In genomic region chr12:6370994-6371754, GRCh38 we compare ENCODE assay signal across 1 cellular context.
A peak's percentile ranks its signal among the peaks of the same experiment; 100 is the strongest.
TF ChIP-seq lines count a peak whose summit lies in the region.

No MANE protein-coding gene starts in this region.

TF ChIP-seq in HepG2, 621 proteins besides CTCF, POLR2A, EP300 and RAD21 (continued from another document and continues in another):
- no peak for TF ChIP-seq TCF12 (IDR thresholded peaks at IDR 0.05)
- no peak for TF ChIP-seq TCF12 (CRISPR knock-in tag; IDR thresholded peaks at IDR 0.05)
- peak; percentile 85; the same call in 1 of the 2 replicates for TF ChIP-seq ZBTB7B (CRISPR knock-in tag; IDR thresholded peaks at IDR 0.05)
- no peak for TF ChIP-seq ZBTB4 (CRISPR knock-in tag; IDR thresholded peaks at IDR 0.05; ENCODE audit: borderline replicate concordance)
- no peak for TF ChIP-seq ZNF703 (CRISPR knock-in tag; IDR thresholded peaks at IDR 0.05; ENCODE audit: borderline replicate concordance)
- TF ChIP-seq HNRNPK (IDR thresholded peaks at IDR 0.05; ENCODE audit: low read depth, low read length, poor library complexity, severe bottlenecking): peak; percentile 95
- no peak for TF ChIP-seq ETS1 (CRISPR knock-in tag; IDR thresholded peaks at IDR 0.05)
- TF ChIP-seq ZFAT (CRISPR knock-in tag; conservative IDR thresholded peaks at IDR 0.05): no peak
- TF ChIP-seq SRSF9 (IDR thresholded peaks at IDR 0.05; ENCODE audit: borderline replicate concordance, insufficient read depth, low read depth, low read length, poor library complexity, severe bottlenecking): no peak
- TF ChIP-seq ZNF180 (CRISPR knock-in tag; IDR thresholded peaks at IDR 0.05; ENCODE audit: borderline replicate concordance, low read depth): no peak
- peak; percentile 66 for TF ChIP-seq RCOR2 (CRISPR knock-in tag; IDR thresholded peaks at IDR 0.05)
- TF ChIP-seq ZNF317 (CRISPR knock-in tag; IDR thresholded peaks at IDR 0.05): no peak
- no peak for TF ChIP-seq NR2C2 (CRISPR knock-in tag; IDR thresholded peaks at IDR 0.05; ENCODE audit: borderline replicate concordance)
- no peak for TF ChIP-seq BATF2 (CRISPR knock-in tag; IDR thresholded peaks at IDR 0.05)
- TF ChIP-seq GTF3A (CRISPR knock-in tag; conservative IDR thresholded peaks at IDR 0.05): no peak
- peak; percentile 65; the same call in 1 of the 2 replicates for TF ChIP-seq SP4 (CRISPR knock-in tag; IDR thresholded peaks at IDR 0.05)
- peak; percentile 68 for TF ChIP-seq ISL2 (CRISPR knock-in tag; IDR thresholded peaks at IDR 0.05)
- TF ChIP-seq ZNF557 (CRISPR knock-in tag; IDR thresholded peaks at IDR 0.05): no peak
- TF ChIP-seq ZNF121 (CRISPR knock-in tag; IDR thresholded peaks at IDR 0.05): no peak
- TF ChIP-seq KIAA2018 (CRISPR knock-in tag; IDR thresholded peaks at IDR 0.05; ENCODE audit: borderline replicate concordance): no peak
- TF ChIP-seq SETDB1 (CRISPR knock-in tag; IDR thresholded peaks at IDR 0.05; ENCODE audit: borderline replicate concordance): no peak
- no peak for TF ChIP-seq ZBTB46 (CRISPR knock-in tag; IDR thresholded peaks at IDR 0.05; ENCODE audit: borderline replicate concordance)
- peak; percentile 65; the same call in 1 of the 2 replicates for TF ChIP-seq HOXD1 (CRISPR knock-in tag; IDR thresholded peaks at IDR 0.05)
- TF ChIP-seq TBX2 (CRISPR knock-in tag; IDR thresholded peaks at IDR 0.05; ENCODE audit: borderline replicate concordance): peak; percentile 72; the same call in 1 of the 2 replicates
- TF ChIP-seq TSC22D2 (CRISPR knock-in tag; IDR thresholded peaks at IDR 0.05; ENCODE audit: borderline replicate concordance): peak; percentile 65; the same call in 1 of the 2 replicates
- 0 out of 2 replicates have a peak, but pooled peaks have one; percentile 16 for TF ChIP-seq ZNF205 (CRISPR knock-in tag; IDR thresholded peaks at IDR 0.05)
- no peak for TF ChIP-seq ZBTB10 (CRISPR knock-in tag; IDR thresholded peaks at IDR 0.05; ENCODE audit: borderline replicate concordance)
- no peak for TF ChIP-seq STAT6 (CRISPR knock-in tag; IDR thresholded peaks at IDR 0.05; ENCODE audit: borderline replicate concordance)
- TF ChIP-seq ELF4 (CRISPR knock-in tag; IDR thresholded peaks at IDR 0.05; ENCODE audit: borderline replicate concordance): no peak
- TF ChIP-seq ZMAT5 (CRISPR knock-in tag; IDR thresholded peaks at IDR 0.05; ENCODE audit: borderline replicate concordance, low read depth): no peak
- TF ChIP-seq ARNT2 (CRISPR knock-in tag; IDR thresholded peaks at IDR 0.05; ENCODE audit: low read depth): 0 out of 2 replicates have a peak, but pooled peaks have one; percentile 41
- 0 out of 2 replicates have a peak, but pooled peaks have one; percentile 17 for TF ChIP-seq NR2F6 (IDR thresholded peaks at IDR 0.05)
- peak; percentile 58; the same call in 1 of the 2 replicates for TF ChIP-seq NR2F6 (CRISPR knock-in tag; IDR thresholded peaks at IDR 0.05)
- peak; percentile 61 for TF ChIP-seq ELF3 (CRISPR knock-in tag; IDR thresholded peaks at IDR 0.05)
- no peak for TF ChIP-seq CREBL2 (CRISPR knock-in tag; IDR thresholded peaks at IDR 0.05; ENCODE audit: borderline replicate concordance)
- no peak for TF ChIP-seq MAFG (CRISPR knock-in tag; IDR thresholded peaks at IDR 0.05)
- TF ChIP-seq CHD4 (IDR thresholded peaks at IDR 0.05; ENCODE audit: borderline replicate concordance, low read length): no peak
- TF ChIP-seq MIER2 (CRISPR knock-in tag; IDR thresholded peaks at IDR 0.05): no peak; the same call in 1 of the 2 replicates
- no peak for TF ChIP-seq REPIN1 (CRISPR knock-in tag; IDR thresholded peaks at IDR 0.05; ENCODE audit: borderline replicate concordance, low read depth)
- TF ChIP-seq ZNF331 (CRISPR knock-in tag; IDR thresholded peaks at IDR 0.05): peak; percentile 40; the same call in 1 of the 2 replicates
- peak; percentile 67 for TF ChIP-seq RBM22 (optimal IDR thresholded peaks at IDR 0.05; ENCODE audit: low read length)
